1 cellular context compared by ENCODE assay signal in the genomic region with DNA sequence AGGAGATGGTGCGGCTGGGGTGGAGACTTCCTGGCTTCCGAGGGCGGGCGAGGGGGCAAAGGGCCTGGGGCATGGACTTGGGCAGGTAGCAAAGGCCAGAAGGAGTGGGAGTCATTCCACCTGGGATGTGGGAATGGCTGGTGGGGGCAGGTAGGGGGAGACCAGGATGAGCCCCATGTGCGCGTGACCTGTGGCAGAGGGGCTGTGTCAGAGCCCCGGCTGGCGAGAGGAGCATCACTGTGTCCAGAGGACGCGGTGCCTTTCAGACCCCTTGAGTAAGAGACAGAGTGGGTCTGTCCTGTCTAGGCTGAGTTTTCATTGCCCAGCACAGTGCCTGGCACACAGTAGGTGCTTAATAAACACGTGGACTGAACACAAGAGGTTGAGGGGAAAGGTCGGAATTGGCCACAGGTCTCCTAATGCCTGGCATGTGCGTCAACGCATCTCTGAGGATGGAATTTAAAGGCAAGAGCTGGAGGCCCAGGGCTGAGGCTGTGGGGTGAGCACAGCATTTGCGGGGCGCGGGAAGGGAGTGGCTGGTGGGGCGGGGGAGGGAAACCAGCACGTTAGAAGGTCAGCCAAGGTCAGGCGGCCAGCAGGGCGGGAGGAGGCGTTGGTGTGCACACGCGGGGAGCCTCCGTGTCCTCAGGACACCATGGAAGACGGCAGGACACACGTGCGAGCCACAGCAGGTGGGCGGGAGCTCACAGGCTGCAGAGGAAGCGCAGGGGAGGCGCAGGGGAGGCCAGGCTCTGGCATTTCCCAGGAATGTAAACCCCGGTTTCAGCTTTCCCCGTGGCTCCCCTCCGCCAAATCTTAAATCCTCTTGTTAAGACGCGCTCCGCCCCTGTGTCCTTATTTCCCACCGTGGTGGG.
TF ChIP-seq lines count a peak whose summit lies in the region.

No MANE protein-coding gene starts in this region.

TF ChIP-seq in K562, 482 proteins besides CTCF, POLR2A, EP300 and RAD21 (continued from another document and continues in another):
- TF ChIP-seq MBD2 (IDR thresholded peaks at IDR 0.05; ENCODE audit: borderline replicate concordance, low read depth) (0 out of 2 replicates have a peak, but pooled peaks have one; percentile 37), ZKSCAN1 (IDR thresholded peaks at IDR 0.05; ENCODE audit: low read depth, low read length) (peak; percentile 97), ETV1 (tag; conservative IDR thresholded peaks at IDR 0.05; ENCODE audit: low read depth) (no peak), ZEB2 (IDR thresholded peaks at IDR 0.05) (no peak), PHTF2 (CRISPR knock-in tag; IDR thresholded peaks at IDR 0.05) (no peak), TRIM24 (IDR thresholded peaks at IDR 0.05) (0 out of 4 replicates have a peak, but pooled peaks of 1 of the 2 experiments have one; percentile 18), NFIX (CRISPR knock-in tag; IDR thresholded peaks at IDR 0.05; ENCODE audit: low read depth) (no peak), ZNF444 (CRISPR knock-in tag; IDR thresholded peaks at IDR 0.05) (no peak), ZNF274 (IDR thresholded peaks at IDR 0.05; ENCODE audit: borderline replicate concordance, low read depth, low read length) (no peak), ZNF589 (CRISPR knock-in tag; IDR thresholded peaks at IDR 0.05; ENCODE audit: low read depth) (no peak), RBM39 (optimal IDR thresholded peaks at IDR 0.05; ENCODE audit: low read depth, low read length) (no peak), KHSRP (IDR thresholded peaks at IDR 0.05) (no peak), RFX7 (CRISPR knock-in tag; IDR thresholded peaks at IDR 0.05) (no peak), FIP1L1 (IDR thresholded peaks at IDR 0.05; ENCODE audit: low read depth, low read length, poor library complexity, severe bottlenecking) (no peak), PHF21A (IDR thresholded peaks at IDR 0.05; ENCODE audit: borderline replicate concordance, low read depth) (no peak), CAMTA2 (CRISPR knock-in tag; conservative IDR thresholded peaks at IDR 0.05) (no peak), FOXA3 (CRISPR knock-in tag; conservative IDR thresholded peaks at IDR 0.05 in 1 of 2, IDR thresholded peaks at IDR 0.05 in 1 of 2) (no peak), FOXK2 (conservative IDR thresholded peaks at IDR 0.05 in 1 of 2, IDR thresholded peaks at IDR 0.05 in 1 of 2; ENCODE audit: low read depth in 2 of 2) (no peak), RB1 (IDR thresholded peaks at IDR 0.05; ENCODE audit: low read depth) (no peak), KLF10 (CRISPR knock-in tag; IDR thresholded peaks at IDR 0.05) (no peak), ZKSCAN8 (CRISPR knock-in tag; IDR thresholded peaks at IDR 0.05) (no peak), BHLHE40 (IDR thresholded peaks at IDR 0.05; ENCODE audit: low read length) (peak; percentile 70), ZNF316 (IDR thresholded peaks at IDR 0.05) (no peak), SIN3A (IDR thresholded peaks at IDR 0.05; ENCODE audit: borderline replicate concordance in 2 of 2, control insufficient read depth in 1 of 2, low read depth in 2 of 2, low read length in 2 of 2) (no peak), PTBP1 (IDR thresholded peaks at IDR 0.05; ENCODE audit: low read depth, low read length) (no peak), ZNF175 (CRISPR knock-in tag; IDR thresholded peaks at IDR 0.05; ENCODE audit: low read depth) (no peak), ELF4 (CRISPR knock-in tag; IDR thresholded peaks at IDR 0.05) (no peak), SMARCA5 (IDR thresholded peaks at IDR 0.05) (no peak), MED1 (CRISPR knock-in tag; IDR thresholded peaks at IDR 0.05; ENCODE audit: borderline replicate concordance) (no peak), NR3C1 (CRISPR knock-in tag; IDR thresholded peaks at IDR 0.05) (no peak), THRAP3 (IDR thresholded peaks at IDR 0.05; ENCODE audit: borderline replicate concordance) (no peak), TEAD4 (IDR thresholded peaks at IDR 0.05; ENCODE audit: low read length) (no peak), TEAD4 (CRISPR knock-in tag; IDR thresholded peaks at IDR 0.05; ENCODE audit: borderline replicate concordance) (no peak), POU5F1 (IDR thresholded peaks at IDR 0.05; ENCODE audit: borderline replicate concordance, low read depth, low read length, partially characterized antibody) (no peak), HSF4 (CRISPR knock-in tag; IDR thresholded peaks at IDR 0.05; ENCODE audit: borderline replicate concordance) (no peak), ZNF785 (CRISPR knock-in tag; IDR thresholded peaks at IDR 0.05) (no peak), DPF2 (IDR thresholded peaks at IDR 0.05) (peak; percentile 15; the same call in 1 of the 2 replicates), CEBPB (tag; IDR thresholded peaks at IDR 0.05) (no peak), ZNF717 (CRISPR knock-in tag; IDR thresholded peaks at IDR 0.05) (no peak), SIRT6 (IDR thresholded peaks at IDR 0.05; ENCODE audit: low read depth, low read length) (no peak), ZNF830 (CRISPR knock-in tag; IDR thresholded peaks at IDR 0.05) (no peak), KLF6 (CRISPR knock-in tag; IDR thresholded peaks at IDR 0.05; ENCODE audit: borderline replicate concordance) (no peak), NCOA4 (IDR thresholded peaks at IDR 0.05; ENCODE audit: partially characterized antibody) (no peak), ZNF143 (CRISPR knock-in tag; IDR thresholded peaks at IDR 0.05) (no peak), CSDE1 (IDR thresholded peaks at IDR 0.05) (no peak), KAT8 (IDR thresholded peaks at IDR 0.05; ENCODE audit: low read depth) (no peak), ZNF282 (CRISPR knock-in tag; IDR thresholded peaks at IDR 0.05) (no peak), ZNF778 (CRISPR knock-in tag; IDR thresholded peaks at IDR 0.05) (no peak), MEF2A (IDR thresholded peaks at IDR 0.05; ENCODE audit: control insufficient read depth, low read depth, low read length) (no peak), ZNF224 (CRISPR knock-in tag; IDR thresholded peaks at IDR 0.05) (no peak)
- TF ChIP-seq, protein P1, sequence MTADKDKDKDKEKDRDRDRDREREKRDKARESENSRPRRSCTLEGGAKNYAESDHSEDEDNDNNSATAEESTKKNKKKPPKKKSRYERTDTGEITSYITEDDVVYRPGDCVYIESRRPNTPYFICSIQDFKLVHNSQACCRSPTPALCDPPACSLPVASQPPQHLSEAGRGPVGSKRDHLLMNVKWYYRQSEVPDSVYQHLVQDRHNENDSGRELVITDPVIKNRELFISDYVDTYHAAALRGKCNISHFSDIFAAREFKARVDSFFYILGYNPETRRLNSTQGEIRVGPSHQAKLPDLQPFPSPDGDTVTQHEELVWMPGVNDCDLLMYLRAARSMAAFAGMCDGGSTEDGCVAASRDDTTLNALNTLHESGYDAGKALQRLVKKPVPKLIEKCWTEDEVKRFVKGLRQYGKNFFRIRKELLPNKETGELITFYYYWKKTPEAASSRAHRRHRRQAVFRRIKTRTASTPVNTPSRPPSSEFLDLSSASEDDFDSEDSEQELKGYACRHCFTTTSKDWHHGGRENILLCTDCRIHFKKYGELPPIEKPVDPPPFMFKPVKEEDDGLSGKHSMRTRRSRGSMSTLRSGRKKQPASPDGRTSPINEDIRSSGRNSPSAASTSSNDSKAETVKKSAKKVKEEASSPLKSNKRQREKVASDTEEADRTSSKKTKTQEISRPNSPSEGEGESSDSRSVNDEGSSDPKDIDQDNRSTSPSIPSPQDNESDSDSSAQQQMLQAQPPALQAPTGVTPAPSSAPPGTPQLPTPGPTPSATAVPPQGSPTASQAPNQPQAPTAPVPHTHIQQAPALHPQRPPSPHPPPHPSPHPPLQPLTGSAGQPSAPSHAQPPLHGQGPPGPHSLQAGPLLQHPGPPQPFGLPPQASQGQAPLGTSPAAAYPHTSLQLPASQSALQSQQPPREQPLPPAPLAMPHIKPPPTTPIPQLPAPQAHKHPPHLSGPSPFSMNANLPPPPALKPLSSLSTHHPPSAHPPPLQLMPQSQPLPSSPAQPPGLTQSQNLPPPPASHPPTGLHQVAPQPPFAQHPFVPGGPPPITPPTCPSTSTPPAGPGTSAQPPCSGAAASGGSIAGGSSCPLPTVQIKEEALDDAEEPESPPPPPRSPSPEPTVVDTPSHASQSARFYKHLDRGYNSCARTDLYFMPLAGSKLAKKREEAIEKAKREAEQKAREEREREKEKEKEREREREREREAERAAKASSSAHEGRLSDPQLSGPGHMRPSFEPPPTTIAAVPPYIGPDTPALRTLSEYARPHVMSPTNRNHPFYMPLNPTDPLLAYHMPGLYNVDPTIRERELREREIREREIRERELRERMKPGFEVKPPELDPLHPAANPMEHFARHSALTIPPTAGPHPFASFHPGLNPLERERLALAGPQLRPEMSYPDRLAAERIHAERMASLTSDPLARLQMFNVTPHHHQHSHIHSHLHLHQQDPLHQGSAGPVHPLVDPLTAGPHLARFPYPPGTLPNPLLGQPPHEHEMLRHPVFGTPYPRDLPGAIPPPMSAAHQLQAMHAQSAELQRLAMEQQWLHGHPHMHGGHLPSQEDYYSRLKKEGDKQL (CRISPR knock-in tag; IDR thresholded peaks at IDR 0.05; ENCODE audit: borderline replicate concordance): no peak
- TF ChIP-seq, protein P2, sequence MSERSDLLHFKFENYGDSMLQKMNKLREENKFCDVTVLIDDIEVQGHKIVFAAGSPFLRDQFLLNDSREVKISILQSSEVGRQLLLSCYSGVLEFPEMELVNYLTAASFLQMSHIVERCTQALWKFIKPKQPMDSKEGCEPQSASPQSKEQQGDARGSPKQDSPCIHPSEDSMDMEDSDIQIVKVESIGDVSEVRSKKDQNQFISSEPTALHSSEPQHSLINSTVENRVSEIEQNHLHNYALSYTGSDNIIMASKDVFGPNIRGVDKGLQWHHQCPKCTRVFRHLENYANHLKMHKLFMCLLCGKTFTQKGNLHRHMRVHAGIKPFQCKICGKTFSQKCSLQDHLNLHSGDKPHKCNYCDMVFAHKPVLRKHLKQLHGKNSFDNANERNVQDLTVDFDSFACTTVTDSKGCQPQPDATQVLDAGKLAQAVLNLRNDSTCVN (CRISPR knock-in tag; IDR thresholded peaks at IDR 0.05): no peak
- TF ChIP-seq, protein P3, sequence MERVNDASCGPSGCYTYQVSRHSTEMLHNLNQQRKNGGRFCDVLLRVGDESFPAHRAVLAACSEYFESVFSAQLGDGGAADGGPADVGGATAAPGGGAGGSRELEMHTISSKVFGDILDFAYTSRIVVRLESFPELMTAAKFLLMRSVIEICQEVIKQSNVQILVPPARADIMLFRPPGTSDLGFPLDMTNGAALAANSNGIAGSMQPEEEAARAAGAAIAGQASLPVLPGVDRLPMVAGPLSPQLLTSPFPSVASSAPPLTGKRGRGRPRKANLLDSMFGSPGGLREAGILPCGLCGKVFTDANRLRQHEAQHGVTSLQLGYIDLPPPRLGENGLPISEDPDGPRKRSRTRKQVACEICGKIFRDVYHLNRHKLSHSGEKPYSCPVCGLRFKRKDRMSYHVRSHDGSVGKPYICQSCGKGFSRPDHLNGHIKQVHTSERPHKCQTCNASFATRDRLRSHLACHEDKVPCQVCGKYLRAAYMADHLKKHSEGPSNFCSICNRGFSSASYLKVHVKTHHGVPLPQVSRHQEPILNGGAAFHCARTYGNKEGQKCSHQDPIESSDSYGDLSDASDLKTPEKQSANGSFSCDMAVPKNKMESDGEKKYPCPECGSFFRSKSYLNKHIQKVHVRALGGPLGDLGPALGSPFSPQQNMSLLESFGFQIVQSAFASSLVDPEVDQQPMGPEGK (CRISPR knock-in tag; IDR thresholded peaks at IDR 0.05; ENCODE audit: borderline replicate concordance): no peak
- TF ChIP-seq, protein P4, sequence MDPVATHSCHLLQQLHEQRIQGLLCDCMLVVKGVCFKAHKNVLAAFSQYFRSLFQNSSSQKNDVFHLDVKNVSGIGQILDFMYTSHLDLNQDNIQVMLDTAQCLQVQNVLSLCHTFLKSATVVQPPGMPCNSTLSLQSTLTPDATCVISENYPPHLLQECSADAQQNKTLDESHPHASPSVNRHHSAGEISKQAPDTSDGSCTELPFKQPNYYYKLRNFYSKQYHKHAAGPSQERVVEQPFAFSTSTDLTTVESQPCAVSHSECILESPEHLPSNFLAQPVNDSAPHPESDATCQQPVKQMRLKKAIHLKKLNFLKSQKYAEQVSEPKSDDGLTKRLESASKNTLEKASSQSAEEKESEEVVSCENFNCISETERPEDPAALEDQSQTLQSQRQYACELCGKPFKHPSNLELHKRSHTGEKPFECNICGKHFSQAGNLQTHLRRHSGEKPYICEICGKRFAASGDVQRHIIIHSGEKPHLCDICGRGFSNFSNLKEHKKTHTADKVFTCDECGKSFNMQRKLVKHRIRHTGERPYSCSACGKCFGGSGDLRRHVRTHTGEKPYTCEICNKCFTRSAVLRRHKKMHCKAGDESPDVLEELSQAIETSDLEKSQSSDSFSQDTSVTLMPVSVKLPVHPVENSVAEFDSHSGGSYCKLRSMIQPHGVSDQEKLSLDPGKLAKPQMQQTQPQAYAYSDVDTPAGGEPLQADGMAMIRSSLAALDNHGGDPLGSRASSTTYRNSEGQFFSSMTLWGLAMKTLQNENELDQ (CRISPR knock-in tag; IDR thresholded peaks at IDR 0.05; ENCODE audit: borderline replicate concordance): no peak
- TF ChIP-seq, protein P5, sequence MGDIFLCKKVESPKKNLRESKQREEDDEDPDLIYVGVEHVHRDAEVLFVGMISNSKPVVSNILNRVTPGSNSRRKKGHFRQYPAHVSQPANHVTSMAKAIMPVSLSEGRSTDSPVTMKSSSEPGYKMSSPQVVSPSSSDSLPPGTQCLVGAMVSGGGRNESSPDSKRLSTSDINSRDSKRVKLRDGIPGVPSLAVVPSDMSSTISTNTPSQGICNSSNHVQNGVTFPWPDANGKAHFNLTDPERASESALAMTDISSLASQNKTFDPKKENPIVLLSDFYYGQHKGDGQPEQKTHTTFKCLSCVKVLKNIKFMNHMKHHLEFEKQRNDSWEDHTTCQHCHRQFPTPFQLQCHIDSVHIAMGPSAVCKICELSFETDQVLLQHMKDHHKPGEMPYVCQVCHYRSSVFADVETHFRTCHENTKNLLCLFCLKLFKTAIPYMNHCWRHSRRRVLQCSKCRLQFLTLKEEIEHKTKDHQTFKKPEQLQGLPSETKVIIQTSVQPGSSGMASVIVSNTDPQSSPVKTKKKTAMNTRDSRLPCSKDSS (IDR thresholded peaks at IDR 0.05; ENCODE audit: low read depth, partially characterized antibody): no peak
- TF ChIP-seq, protein P6, sequence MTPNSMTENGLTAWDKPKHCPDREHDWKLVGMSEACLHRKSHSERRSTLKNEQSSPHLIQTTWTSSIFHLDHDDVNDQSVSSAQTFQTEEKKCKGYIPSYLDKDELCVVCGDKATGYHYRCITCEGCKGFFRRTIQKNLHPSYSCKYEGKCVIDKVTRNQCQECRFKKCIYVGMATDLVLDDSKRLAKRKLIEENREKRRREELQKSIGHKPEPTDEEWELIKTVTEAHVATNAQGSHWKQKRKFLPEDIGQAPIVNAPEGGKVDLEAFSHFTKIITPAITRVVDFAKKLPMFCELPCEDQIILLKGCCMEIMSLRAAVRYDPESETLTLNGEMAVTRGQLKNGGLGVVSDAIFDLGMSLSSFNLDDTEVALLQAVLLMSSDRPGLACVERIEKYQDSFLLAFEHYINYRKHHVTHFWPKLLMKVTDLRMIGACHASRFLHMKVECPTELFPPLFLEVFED (CRISPR knock-in tag; conservative IDR thresholded peaks at IDR 0.05): 0 out of 2 replicates have a peak, but pooled peaks have one; percentile 3
